Comparison of ENCODE assay signal across 11 cellular contexts in the genomic region with DNA sequence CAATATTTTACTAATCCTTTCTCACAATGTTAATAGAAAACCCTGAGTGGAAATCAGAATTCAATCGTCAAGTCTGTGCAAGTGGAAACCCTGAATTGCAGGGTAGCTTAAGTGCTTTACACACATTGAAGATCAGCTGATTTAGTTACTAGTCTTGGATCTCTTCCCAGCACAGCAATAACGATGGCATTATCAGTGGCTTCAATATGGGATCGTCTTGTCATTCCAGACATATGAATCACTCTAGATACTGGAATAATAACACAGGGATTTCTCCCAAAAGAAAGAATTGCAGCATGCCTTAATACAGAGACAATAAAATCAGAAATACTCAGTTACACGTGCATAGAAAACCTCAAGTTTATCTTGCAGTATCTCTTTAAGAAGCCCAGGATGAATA. TPM values are rescaled to one million over a fixed set of nuclear protein-coding genes. Genes with fewer than 3 reads are reported as not detected.
DNase-seq lines count a peak whose midpoint lies in the region; ATAC-seq and TF ChIP-seq lines count a peak whose summit lies in the region.
"Had no signal": no experiment of that assay in that cellular context is flagged by ENCODE, and none has a peak within 500 bp of the region (broad histone marks: within the 10 kb centered on the region; RNA-seq: fewer than 3 reads in every experiment).

No MANE protein-coding gene starts in this region.

- DNase-seq in NCI-H82 (lab: John Stamatoyannopoulos, UW) (peak; percentile 17), NCI-H82 treated with DMSO at 0.1 percent for 48 hours (lab: John Stamatoyannopoulos, UW; ENCODE audit: unreplicated experiment) (no peak), RWPE2 (ENCODE audit: low spot score) (no peak), foreskin fibroblast (peak; percentile 93 to 96), aorta (no peak), suprapubic skin (ENCODE audit: low spot score in 2 of 2) (no peak)
- DNase-seq: activated naive CD8-positive, alpha-beta T cell treated with anti-CD3 and anti-CD28 coated beads, Interleukin-2, amount 50 U/mL, for 24 hours; left colon had no signal

- peak; percentile 89 for ATAC-seq in RWPE2 (ENCODE audit: low read depth)
- peak; percentile 30 for ATAC-seq in aorta (ENCODE audit: low FRiP score)
- ATAC-seq in GM19395 (IDR thresholded peaks at IDR 0.05; ENCODE audit: unreplicated experiment) = no peak
- ATAC-seq in GM18867 (IDR thresholded peaks at IDR 0.05; ENCODE audit: unreplicated experiment) = no peak
- ATAC-seq: activated naive CD8-positive, alpha-beta T cell treated with anti-CD3 and anti-CD28 coated beads, Interleukin-2, amount 50 U/mL, for 24 hours; left colon had no signal

- no peak for TF ChIP-seq EP300 in suprapubic skin (IDR thresholded peaks at IDR 0.05)

- no peak for TF ChIP-seq CTCF in RWPE2 (IDR thresholded peaks at IDR 0.05; ENCODE audit: poor library complexity, severe bottlenecking)
- no peak for TF ChIP-seq CTCF in foreskin fibroblast (IDR thresholded peaks at IDR 0.05; ENCODE audit: low read depth, low read length)
- TF ChIP-seq CTCF in suprapubic skin (IDR thresholded peaks at IDR 0.05) = no peak

- H3K4me3 ChIP-seq in RWPE2 (ENCODE audit: severe bottlenecking) = no peak overlapping the region
- no peak overlapping the region for H3K4me3 ChIP-seq in foreskin fibroblast (ENCODE audit: low read depth in 1 of 2, low read length in 2 of 2)
- no peak overlapping the region for H3K4me3 ChIP-seq in aorta (ENCODE audit: low read length in 2 of 2)
- no peak overlapping the region for H3K4me3 ChIP-seq in suprapubic skin

- intact Hi-C loops in aorta (cut with DNase I) = no loop called here

- H3K9me3 ChIP-seq in RWPE2 (ENCODE audit: severe bottlenecking) = no peaks in the 10 kb centered on the region
- peaks cover 5% of the 10 kb centered on the region for H3K9me3 ChIP-seq in aorta (ENCODE audit: control insufficient read depth, low read length)
- H3K9me3 ChIP-seq in suprapubic skin = no peaks in the 10 kb centered on the region

- H3K27ac ChIP-seq in RWPE2 (ENCODE audit: poor library complexity, severe bottlenecking) (peak overlapping the region; percentile 55), aorta (ENCODE audit: low read depth in 1 of 2, low read length in 2 of 2) (no peak overlapping the region), suprapubic skin (no peak overlapping the region)
- H3K27ac ChIP-seq: C4-2B had no signal

- H3K27me3 ChIP-seq in RWPE2 (ENCODE audit: insufficient read depth, poor library complexity, severe bottlenecking) = no peaks in the 10 kb centered on the region
- no peaks in the 10 kb centered on the region for H3K27me3 ChIP-seq in aorta (ENCODE audit: control insufficient read depth in 1 of 2, insufficient read depth in 2 of 2, low read length in 1 of 2)
- H3K27me3 ChIP-seq in suprapubic skin = no peaks in the 10 kb centered on the region

- H3K4me1 ChIP-seq in RWPE2 (ENCODE audit: insufficient read depth, poor library complexity, severe bottlenecking) (peaks cover 30% of the 10 kb centered on the region), aorta (ENCODE audit: control insufficient read depth in 1 of 2, insufficient read depth in 2 of 2, low read length in 2 of 2) (peaks cover 0 to 1% of the 10 kb centered on the region in 2 donors), suprapubic skin (peaks cover 16% of the 10 kb centered on the region)

- H3K36me3 ChIP-seq in RWPE2 (ENCODE audit: low read depth) (no peaks in the 10 kb centered on the region), aorta (ENCODE audit: control insufficient read depth in 1 of 2, insufficient read depth in 2 of 2, low read length in 1 of 2) (no peaks in the 10 kb centered on the region), suprapubic skin (no peaks in the 10 kb centered on the region)

- WGBS in aorta, 2 donors = 15 to 16% methylated on average over 4 of the region's 4 CpGs
- 10% methylated on average over 4 of the region's 4 CpGs for WGBS in suprapubic skin

- no peak for TF ChIP-seq POLR2A in suprapubic skin (IDR thresholded peaks at IDR 0.05)

RNA-seq across cellular contexts. Expression of gene METTL21C, which starts 12.6 kb away (rescaled TPM):
- total RNA-seq in aorta = not detected
- polyA plus RNA-seq in aorta = not detected
- total RNA-seq in suprapubic skin = not detected
- total RNA-seq: left colon had no signal

Comparison
In these comparisons a context has a peak if more than half of its experiments do, and no peak if none do; other contexts are left out.
1. DNase-seq: peak in NCI-H82 (single experiment) and foreskin fibroblast (2 of 2); none in NCI-H82 treated with DMSO at 0.1 percent for 48 hours (single experiment), RWPE2 (single experiment), aorta (0 of 2) and suprapubic skin (0 of 2).
2. ATAC-seq: peak in RWPE2 (single experiment) and aorta (single experiment); none in GM19395 (single experiment) and GM18867 (single experiment).